30 cellular contexts compared by ENCODE assay signal in genomic region chr10:113846036-113846435, GRCh38.
"Had no signal": no experiment of that assay in that cellular context is flagged by ENCODE, and none has a peak within 500 bp of the region (broad histone marks: within the 10 kb centered on the region; RNA-seq: fewer than 3 reads in every experiment).

No MANE protein-coding gene starts in this region.

- H3K27me3 ChIP-seq: ascending aorta, body of pancreas had no signal

- ATAC-seq: activated naive CD4-positive, alpha-beta T cell treated with anti-CD3 and anti-CD28 coated beads, Interleukin-2, amount 50 U/mL, for 72 hours; activated naive CD8-positive, alpha-beta T cell treated with anti-CD3 and anti-CD28 coated beads, Interleukin-2, amount 50 U/mL, for 24 hours; activated T-helper 17 cell treated with anti-CD3 and anti-CD28 coated beads, Interleukin-2, amount 50 U/mL, for 72 hours; body of pancreas; T-helper 17 cell had no signal

- H3K27ac ChIP-seq: ascending aorta, body of pancreas, coronary artery, PC-9 had no signal

- H3K4me1 ChIP-seq: ascending aorta had no signal

- DNase-seq: activated B cell treated with CpG ODN at 0.5 μM for 24 hours; activated CD4-positive, alpha-beta memory T cell treated with anti-CD3 and anti-CD28 coated beads for 36 hours; activated CD4-positive, alpha-beta T cell treated with anti-CD3 and anti-CD28 coated beads for 1 hour; activated CD4-positive, alpha-beta T cell treated with anti-CD3 and anti-CD28 coated beads, Interleukin-2, amount 10 ng/mL, durations not matched to agents 24 days and 14 days; activated CD8-positive, alpha-beta memory T cell treated with anti-CD3 and anti-CD28 coated beads for 24 hours; activated gamma-delta T cell; activated naive CD8-positive, alpha-beta T cell treated with anti-CD3 and anti-CD28 coated beads, Interleukin-2, amount 50 U/mL, for 24 hours; activated T-cell treated with anti-CD3 and anti-CD28 coated beads for 4 hours; activated T-cell treated with anti-CD3 and anti-CD28 coated beads, Interleukin-2, amount 50 U/mL, for 48 hours; amniotic stem cell; body of pancreas; central memory CD4-positive, alpha-beta T cell; NCI-H1092; NCI-H1417; NCI-H1930; NCI-H2171; NCI-H2227 treated with DMSO at 0.1 percent for 48 hours; NCI-H446 treated with DMSO at 0.1 percent for 48 hours; NCI-H526 treated with DMSO at 0.1 percent for 48 hours; NCI-H82; NK-92 treated with Interleukin-12 subunit alpha and Interleukin-12 subunit beta, amount 100 ng/mL, for 24 hours; PC-9; SHP77 treated with DMSO at 0.1 percent for 48 hours; T-helper 17 cell; T-helper 9 cell had no signal

- H3K4me2 ChIP-seq: PC-9 had no signal

- H3K9me3 ChIP-seq: ascending aorta, body of pancreas had no signal

- H3K4me3 ChIP-seq: ascending aorta, body of pancreas, coronary artery, PC-9 had no signal

- FAIRE-seq: bronchial epithelial cell had no signal

- H2AFZ ChIP-seq: PC-9 had no signal
